ENCODE assay signal across 9 cellular contexts in genomic region chr4:1113311-1114009, GRCh38. TPM values are rescaled to one million over a fixed set of nuclear protein-coding genes. Genes with fewer than 3 reads are reported as not detected.
DNase-seq lines count a peak whose midpoint lies in the region; ATAC-seq and TF ChIP-seq lines count a peak whose summit lies in the region.
"Had no signal": no experiment of that assay in that cellular context is flagged by ENCODE, and none has a peak within 500 bp of the region (broad histone marks: within the 10 kb centered on the region; RNA-seq: fewer than 3 reads in every experiment).

RNF212 (minus strand) TSS chr4:1113564; CDS start chr4:1113464, 100 bp downstream.

- no peak within 1 kb of the TSS for H2BK120ac ChIP-seq in mesenchymal stem cell (ENCODE audit: low read depth, low read length)

- no peaks in the 10 kb centered on the region for H3K36me3 Mint-ChIP-seq in activated CD4-positive, alpha-beta memory T cell treated with anti-CD3 and anti-CD28 coated beads for 36 hours
- H3K36me3 Mint-ChIP-seq in activated CD4-positive, alpha-beta memory T cell treated with anti-CD3 and anti-CD28 coated beads, Interleukin-2, amount 10 ng/mL, durations not matched to agents 7 days and 5 days (ENCODE audit: low read depth): no peaks in the 10 kb centered on the region

- peak within 1 kb of the TSS; percentile 46 for H3K9ac ChIP-seq in mesenchymal stem cell (ENCODE audit: low read length)

- H3K9me3 Mint-ChIP-seq in activated CD4-positive, alpha-beta memory T cell treated with anti-CD3 and anti-CD28 coated beads for 36 hours: no peaks in the 10 kb centered on the region
- no peaks in the 10 kb centered on the region for H3K9me3 Mint-ChIP-seq in activated CD4-positive, alpha-beta memory T cell treated with anti-CD3 and anti-CD28 coated beads, Interleukin-2, amount 10 ng/mL, durations not matched to agents 7 days and 5 days

- no peak within 1 kb of the TSS for H3K4me3 Mint-ChIP-seq in activated CD4-positive, alpha-beta memory T cell treated with anti-CD3 and anti-CD28 coated beads for 36 hours
- no peak within 1 kb of the TSS for H3K4me3 Mint-ChIP-seq in activated CD4-positive, alpha-beta memory T cell treated with anti-CD3 and anti-CD28 coated beads, Interleukin-2, amount 10 ng/mL, durations not matched to agents 7 days and 5 days

- TF ChIP-seq EP300 in stomach (IDR thresholded peaks at IDR 0.05): no peak

- CTCF ChIA-PET in activated CD4-positive, alpha-beta memory T cell treated with anti-CD3 and anti-CD28 coated beads for 36 hours (lab: Charles Lee): interaction anchor here (1.7 kb wide), 1 partner anchor 17 kb away, joined by 7 read pairs; no protein-coding TSS in a partner anchor
- CTCF ChIA-PET in activated CD4-positive, alpha-beta memory T cell treated with anti-CD3 and anti-CD28 coated beads, Interleukin-2, amount 10 ng/mL, durations not matched to agents 7 days and 5 days (lab: Charles Lee): interaction anchor here (2.3 kb wide), 1 partner anchor 18 kb away, joined by 9 read pairs; no protein-coding TSS in a partner anchor

- no peak within 1 kb of the TSS for H2AK5ac ChIP-seq in mesenchymal stem cell (ENCODE audit: low read length, severe bottlenecking)

- peak within 1 kb of the TSS; percentile 55 to 70 for H3K4me3 ChIP-seq in mesenchymal stem cell (ENCODE audit: insufficient read depth in 1 of 2, low read depth in 1 of 2, low read length in 2 of 2)
- peak within 1 kb of the TSS; percentile 36 to 47 (median 42) for H3K4me3 ChIP-seq in stomach

- no peak within 1 kb of the TSS for H2BK12ac ChIP-seq in mesenchymal stem cell (ENCODE audit: low read length in 2 of 2)

- peaks cover 0 to 2% of the 10 kb centered on the region in 2 experiments for H3K36me3 ChIP-seq in mesenchymal stem cell (ENCODE audit: control insufficient read depth in 1 of 2, insufficient read depth in 2 of 2, low read depth in 1 of 2, low read length in 2 of 2)
- H3K36me3 ChIP-seq in stomach: no peaks in the 10 kb centered on the region

- peak; percentile 39 for DNase-seq in activated CD4-positive, alpha-beta memory T cell treated with anti-CD3 and anti-CD28 coated beads for 36 hours
- DNase-seq in activated CD4-positive, alpha-beta memory T cell treated with anti-CD3 and anti-CD28 coated beads, Interleukin-2, amount 10 ng/mL, durations not matched to agents 7 days and 5 days: no peak
- DNase-seq in central memory CD4-positive, alpha-beta T cell: peak; percentile 50
- no peak for DNase-seq in mesenchymal stem cell
- peak; percentile 32 for DNase-seq in stomach
- DNase-seq in NCI-H2107 treated with DMSO at 0.1 percent for 48 hours (lab: John Stamatoyannopoulos, UW; ENCODE audit: unreplicated experiment): no peak

- no peak for TF ChIP-seq POLR2A in stomach (IDR thresholded peaks at IDR 0.05)

- H3K18ac ChIP-seq in mesenchymal stem cell (ENCODE audit: low read depth in 1 of 2, low read length in 2 of 2): peak within 1 kb of the TSS; percentile 63 to 75

- peak within 1 kb of the TSS; percentile 61 for H3K4me2 ChIP-seq in mesenchymal stem cell (ENCODE audit: low read length, poor library complexity, severe bottlenecking)

- peaks cover 28% of the 10 kb centered on the region for H3K4me1 ChIP-seq in mesenchymal stem cell (ENCODE audit: control insufficient read depth, insufficient read depth, low read depth, low read length)
- peaks cover 0 to 8% (median 5%) of the 10 kb centered on the region in 4 donors for H3K4me1 ChIP-seq in stomach

- ATAC-seq in GM21360 (IDR thresholded peaks at IDR 0.05; ENCODE audit: unreplicated experiment) (no peak), HG03378 (IDR thresholded peaks at IDR 0.05; ENCODE audit: unreplicated experiment) (no peak)

- H4K91ac ChIP-seq in mesenchymal stem cell (ENCODE audit: low read length): peak within 1 kb of the TSS; percentile 84

- peak within 1 kb of the TSS in 1 of 2 experiments; percentile 57 for H3K14ac ChIP-seq in mesenchymal stem cell (ENCODE audit: low read length in 2 of 2)

- no peak for TF ChIP-seq CTCF in stomach (IDR thresholded peaks at IDR 0.05)

- no peaks in the 10 kb centered on the region for H3K4me1 Mint-ChIP-seq in activated CD4-positive, alpha-beta memory T cell treated with anti-CD3 and anti-CD28 coated beads for 36 hours (ENCODE audit: low read depth)
- H3K4me1 Mint-ChIP-seq in activated CD4-positive, alpha-beta memory T cell treated with anti-CD3 and anti-CD28 coated beads, Interleukin-2, amount 10 ng/mL, durations not matched to agents 7 days and 5 days: no peaks in the 10 kb centered on the region

- H3K27me3 ChIP-seq in mesenchymal stem cell (ENCODE audit: control insufficient read depth in 1 of 2, insufficient read depth in 1 of 2, low read length in 2 of 2) (peaks cover 12 to 13% of the 10 kb centered on the region in 2 experiments), stomach (peaks cover 0 to 74% (median 21%) of the 10 kb centered on the region in 3 donors)

- H3K23ac ChIP-seq in mesenchymal stem cell (ENCODE audit: low read length in 2 of 2): peak within 1 kb of the TSS in 1 of 2 experiments; percentile 86

- peaks cover 3% of the 10 kb centered on the region for H3K79me1 ChIP-seq in mesenchymal stem cell (replicated peaks; ENCODE audit: low read length, poor library complexity, severe bottlenecking)

- peaks cover 18% of the 10 kb centered on the region for H3K27me3 Mint-ChIP-seq in activated CD4-positive, alpha-beta memory T cell treated with anti-CD3 and anti-CD28 coated beads for 36 hours
- H3K27me3 Mint-ChIP-seq in activated CD4-positive, alpha-beta memory T cell treated with anti-CD3 and anti-CD28 coated beads, Interleukin-2, amount 10 ng/mL, durations not matched to agents 7 days and 5 days: peaks cover 26% of the 10 kb centered on the region

- intact Hi-C loops in activated CD4-positive, alpha-beta memory T cell treated with anti-CD3 and anti-CD28 coated beads for 36 hours (cut with micrococcal nuclease): no loop called here
- intact Hi-C loops in stomach (cut with DNase I; ENCODE audit: low total_unique reads): no loop called here

- H3K9me3 ChIP-seq in mesenchymal stem cell (ENCODE audit: control insufficient read depth, low read length) (no peaks in the 10 kb centered on the region), stomach (no peaks in the 10 kb centered on the region)

- peak within 1 kb of the TSS; percentile 88 for H4K8ac ChIP-seq in mesenchymal stem cell (ENCODE audit: low read length)

- H3K27ac ChIP-seq in mesenchymal stem cell (ENCODE audit: low read length, poor library complexity, severe bottlenecking): no peak within 1 kb of the TSS
- H3K27ac ChIP-seq in stomach: no peak within 1 kb of the TSS

- peak within 1 kb of the TSS; percentile 20 for H2BK15ac ChIP-seq in mesenchymal stem cell (ENCODE audit: low read depth, poor library complexity, severe bottlenecking)

- H3K27ac Mint-ChIP-seq in activated CD4-positive, alpha-beta memory T cell treated with anti-CD3 and anti-CD28 coated beads for 36 hours: no peak within 1 kb of the TSS
- H3K27ac Mint-ChIP-seq in activated CD4-positive, alpha-beta memory T cell treated with anti-CD3 and anti-CD28 coated beads, Interleukin-2, amount 10 ng/mL, durations not matched to agents 7 days and 5 days: no peak within 1 kb of the TSS

- H2AFZ ChIP-seq in mesenchymal stem cell (ENCODE audit: low read depth, low read length): peak within 1 kb of the TSS; percentile 43

- WGBS in mesenchymal stem cell: 15% methylated on average over 59 of the region's 72 CpGs
- 12 to 24% (median 22%) methylated on average over 36 to 70 of the region's 72 CpGs for WGBS in stomach, 5 donors

- POLR2A ChIA-PET in activated CD4-positive, alpha-beta memory T cell treated with anti-CD3 and anti-CD28 coated beads for 36 hours (lab: Charles Lee): no interaction called here
- POLR2A ChIA-PET in activated CD4-positive, alpha-beta memory T cell treated with anti-CD3 and anti-CD28 coated beads, Interleukin-2, amount 10 ng/mL, durations not matched to agents 7 days and 5 days (lab: Charles Lee): interaction anchor here (0.7 to 1.4 kb wide), 2 partner anchors 8 to 24 kb away, joined by 3 read pairs; no protein-coding TSS in a partner anchor

- peak within 1 kb of the TSS in 1 of 2 experiments; percentile 47 for H3K4ac ChIP-seq in mesenchymal stem cell (ENCODE audit: low read depth in 1 of 2, low read length in 2 of 2)

- no peak within 1 kb of the TSS for H2BK5ac ChIP-seq in mesenchymal stem cell (ENCODE audit: low read depth, low read length, poor library complexity, severe bottlenecking)

RNA-seq across cellular contexts. Expression of gene RNF212, which starts in this region (rescaled TPM):
- total RNA-seq in activated CD4-positive, alpha-beta memory T cell treated with anti-CD3 and anti-CD28 coated beads for 36 hours: 1 to 10 TPM in 1 of 2 experiments, under 1 TPM in 1; 0.87 to 1.4 TPM
- total RNA-seq in activated CD4-positive, alpha-beta memory T cell treated with anti-CD3 and anti-CD28 coated beads, Interleukin-2, amount 10 ng/mL, durations not matched to agents 7 days and 5 days: 1 to 10 TPM in 1 of 2 experiments, under 1 TPM in 1; 0.88 to 1.0 TPM
- 2.9 TPM for polyA plus RNA-seq in mesenchymal stem cell (2013, experiment 1 of 2)
- polyA plus RNA-seq in mesenchymal stem cell (2013, experiment 2 of 2): 3.2 TPM
- total RNA-seq in stomach: 1 to 10 TPM in 1 of 5 donors, not detected in 4; 1.3 TPM
- polyA plus RNA-seq in stomach: 1 to 10 TPM; 1.7 to 4.8 (median 3.5) TPM
- total RNA-seq: RPMI7951 had no signal

Comparison
In these comparisons a context has a peak if more than half of its experiments do, and no peak if none do; other contexts are left out.
1. DNase-seq: peak in activated CD4-positive, alpha-beta memory T cell treated with anti-CD3 and anti-CD28 coated beads for 36 hours (single experiment), central memory CD4-positive, alpha-beta T cell (single experiment) and stomach (single experiment); none in activated CD4-positive, alpha-beta memory T cell treated with anti-CD3 and anti-CD28 coated beads, Interleukin-2, amount 10 ng/mL, durations not matched to agents 7 days and 5 days (single experiment), mesenchymal stem cell (single experiment) and NCI-H2107 treated with DMSO at 0.1 percent for 48 hours (single experiment).